ENCODE assay signal across 9 cellular contexts in genomic region chr11:109984634-109985289, GRCh38.
DNase-seq lines count a peak whose midpoint lies in the region; ATAC-seq and TF ChIP-seq lines count a peak whose summit lies in the region.
"Had no signal": no experiment of that assay in that cellular context is flagged by ENCODE, and none has a peak within 500 bp of the region (broad histone marks: within the 10 kb centered on the region; RNA-seq: fewer than 3 reads in every experiment).

No MANE protein-coding gene starts in this region.

- intact Hi-C loops in lower lobe of right lung (cut with DNase I) = no loop called here

- TF ChIP-seq CTCF in lower lobe of right lung (IDR thresholded peaks at IDR 0.05) = no peak

- no peak for TF ChIP-seq POLR2A in erythroblast (IDR thresholded peaks at IDR 0.05; ENCODE audit: low read length)

- peak; percentile 31 for DNase-seq in Jurkat, Clone E6-1 (ENCODE audit: low read depth, low spot score)
- no peak for DNase-seq in lower lobe of right lung
- no peak for DNase-seq in erythroblast (lab: John Stamatoyannopoulos, UW)
- DNase-seq in NCI-H774 (lab: John Stamatoyannopoulos, UW) = no peak
- DNase-seq in effector CD8-positive, alpha-beta T cell (lab: John Stamatoyannopoulos, UW) = no peak
- no peak for DNase-seq in SW480 (ENCODE audit: low spot score)
- DNase-seq: left ventricle myocardium superior had no signal

- ATAC-seq in GM18861 (IDR thresholded peaks at IDR 0.05; ENCODE audit: unreplicated experiment) (peak; percentile 98), GM21825 (IDR thresholded peaks at IDR 0.05; ENCODE audit: unreplicated experiment) (peak; percentile 95), lower lobe of right lung (peak; percentile 21 to 52)
- ATAC-seq: left ventricle myocardium superior had no signal

- H3K27me3 ChIP-seq in lower lobe of right lung (ENCODE audit: low read depth) = no peaks in the 10 kb centered on the region

- no peaks in the 10 kb centered on the region for H3K9me3 ChIP-seq in lower lobe of right lung

- H3K4me3 ChIP-seq in Jurkat, Clone E6-1 (ENCODE audit: low read length) = no peak overlapping the region
- H3K4me3 ChIP-seq in lower lobe of right lung = no peak overlapping the region

- no peaks in the 10 kb centered on the region for H3K36me3 ChIP-seq in lower lobe of right lung

- no peak overlapping the region for H3K27ac ChIP-seq in lower lobe of right lung

- H3K4me1 ChIP-seq in lower lobe of right lung = no peaks in the 10 kb centered on the region

Comparison
In these comparisons a context has a peak if more than half of its experiments do, and no peak if none do; other contexts are left out.
1. ATAC-seq: peak in every context shown above with its lines; median percentile 98 in GM18861; 95 in GM21825; 36 in lower lobe of right lung.